Comparison of ENCODE assay signal across 18 cellular contexts in genomic region chr22:36961626-36962025, GRCh38. TPM values are rescaled to one million over a fixed set of nuclear protein-coding genes. Genes with fewer than 3 reads are reported as not detected.
DNase-seq lines count a peak whose midpoint lies in the region; ATAC-seq and TF ChIP-seq lines count a peak whose summit lies in the region.
"Had no signal": no experiment of that assay in that cellular context is flagged by ENCODE, and none has a peak within 500 bp of the region (broad histone marks: within the 10 kb centered on the region; RNA-seq: fewer than 3 reads in every experiment).

No MANE protein-coding gene starts in this region.

- no peak overlapping the region for H2AFZ ChIP-seq in GM23338

- no peaks in the 10 kb centered on the region for H4K20me1 ChIP-seq in GM23338 (replicated peaks; ENCODE audit: insufficient read depth)

- H3K4me2 ChIP-seq in GM23338, result peak overlapping the region; percentile 53
- H3K4me2 ChIP-seq: A549 had no signal

- H3K9me3 Mint-ChIP-seq in GM23338, result peaks cover 28% of the 10 kb centered on the region

- DNase-seq in GM23338 (ENCODE audit: low spot score), result no peak
- DNase-seq in amniotic epithelial cell (ENCODE audit: low read depth), result peak; percentile 84
- DNase-seq in SK-N-DZ (ENCODE audit: low spot score), result no peak
- no peak for DNase-seq in NCI-H2227 treated with DMSO at 0.1 percent for 48 hours (lab: John Stamatoyannopoulos, UW)
- DNase-seq in amygdala (lab: John Stamatoyannopoulos, UW), result no peak
- DNase-seq: 8988T; ACHN; C1 segment of cervical spinal cord; CD4-positive, alpha-beta memory T cell; COR-L47; DMS153; DND-41; H7; HCEC 1CT had no signal

- ATAC-seq in GM23338 (no peak), HG02571 (IDR thresholded peaks at IDR 0.05; ENCODE audit: unreplicated experiment) (no peak)
- ATAC-seq: A549 had no signal

- H3K79me2 ChIP-seq in GM23338 (replicated peaks; ENCODE audit: insufficient read depth), result no peaks in the 10 kb centered on the region

- 0 out of 2 replicates have a peak, but pooled peaks cover 2% of the 10 kb centered on the region for H3K9me2 ChIP-seq in GM23338 (ENCODE audit: insufficient read depth)

- H3K4me3 Mint-ChIP-seq in GM23338, result no peak overlapping the region
- H3K4me3 Mint-ChIP-seq: CD4-positive, alpha-beta memory T cell had no signal

- H3K4me1 Mint-ChIP-seq in GM23338, result peaks cover 20% of the 10 kb centered on the region

- H3K9me3 ChIP-seq in iPS-18a (ENCODE audit: control insufficient read depth, low read depth, low read length), result no peaks in the 10 kb centered on the region

- H3F3A ChIP-seq in GM23338 (replicated peaks; ENCODE audit: low read depth), result no peaks in the 10 kb centered on the region

- no peak overlapping the region for H3K27ac ChIP-seq in GM23338 (ENCODE audit: low read depth)
- no peak overlapping the region for H3K27ac ChIP-seq in iPS-18a (ENCODE audit: low read length)
- H3K27ac ChIP-seq: A549 had no signal

- H3K4me3 ChIP-seq in GM23338 (peak overlapping the region; percentile 7; the same call in 1 of the 2 replicates), iPS-18a (ENCODE audit: low read length) (peak overlapping the region; percentile 10)
- H3K4me3 ChIP-seq: A549 had no signal

- no peak for TF ChIP-seq CTCF in GM23338 (conservative IDR thresholded peaks at IDR 0.05; ENCODE audit: low read depth in 2 of 2)

- H3K27me3 Mint-ChIP-seq in GM23338 (ENCODE audit: insufficient read depth, low read depth, poor library complexity), result peaks cover 4% of the 10 kb centered on the region

- H3K9ac ChIP-seq in iPS-18a (ENCODE audit: low read length), result no peak overlapping the region

- H3K36me3 ChIP-seq in GM23338 (ENCODE audit: insufficient read depth) (0 out of 2 replicates have a peak, but pooled peaks cover 4% of the 10 kb centered on the region), iPS-18a (ENCODE audit: control insufficient read depth, low read depth, low read length) (no peaks in the 10 kb centered on the region)

- H3K4me1 ChIP-seq in GM23338 (ENCODE audit: insufficient read depth) (peaks cover 25% of the 10 kb centered on the region), iPS-18a (ENCODE audit: control insufficient read depth, low read depth, low read length) (peaks cover 9% of the 10 kb centered on the region)
- H3K4me1 ChIP-seq: A549 had no signal

- no peak overlapping the region for H3K27ac Mint-ChIP-seq in GM23338

- peaks cover 9% of the 10 kb centered on the region; the same call in 2 of the 3 replicates for H3K36me3 Mint-ChIP-seq in GM23338 (ENCODE audit: low read depth)
- H3K36me3 Mint-ChIP-seq: CD4-positive, alpha-beta memory T cell had no signal

- H3K27me3 ChIP-seq in GM23338 (ENCODE audit: insufficient read depth) (no peaks in the 10 kb centered on the region), iPS-18a (ENCODE audit: control insufficient read depth, insufficient read depth, low read length) (no peaks in the 10 kb centered on the region)

TF ChIP-seq in GM23338, 12 proteins besides CTCF, POLR2A, EP300 and RAD21 (continues in another document):
- no peak for TF ChIP-seq STAT1 (IDR thresholded peaks at IDR 0.05; ENCODE audit: unreplicated experiment)
- TF ChIP-seq ZNF114 (CRISPR knock-in tag; IDR thresholded peaks at IDR 0.05), result no peak
- no peak for TF ChIP-seq EZH2phosphoT487 (IDR thresholded peaks at IDR 0.05; ENCODE audit: unreplicated experiment)
- TF ChIP-seq ZNF462 (CRISPR knock-in tag; IDR thresholded peaks at IDR 0.05), result no peak
- TF ChIP-seq JUNB (IDR thresholded peaks at IDR 0.05; ENCODE audit: unreplicated experiment), result no peak
- no peak for TF ChIP-seq POLR2AphosphoS5 (IDR thresholded peaks at IDR 0.05; ENCODE audit: low read depth)

RNA-seq across cellular contexts. Expression of gene CSF2RB, which starts 48.2 kb away (rescaled TPM):
- not detected in 2 replicates for total RNA-seq in GM23338 (2014; rRNA removed; shearing (Covaris generic))
- polyA plus RNA-seq in GM23338 (2016; fragmentation: Nextera tagmentation; extraction: Ambion mirVana), result not detected in 2 replicates
- not detected in 2 replicates for polyA plus RNA-seq in SK-N-DZ (2014; cell fraction: cytosol; rRNA removed)
- polyA plus RNA-seq in SK-N-DZ (2014; cell fraction: nucleus; rRNA removed), result not detected in 2 replicates
- total RNA-seq: H1, H7 had no signal
- polyA plus RNA-seq: A549, H1 had no signal

RNA-seq across cellular contexts. Expression of gene TST, which starts 57.6 kb away (rescaled TPM):
- total RNA-seq in GM23338 (2014; rRNA removed; shearing (Covaris generic)), result 32.4 and 32.7 TPM in 2 replicates
- 14.6 and 16.3 TPM in 2 replicates for polyA plus RNA-seq in GM23338 (2016; fragmentation: Nextera tagmentation; extraction: Ambion mirVana)
- 31.8 and 33.6 TPM in 2 replicates for polyA plus RNA-seq in SK-N-DZ (2014; cell fraction: cytosol; rRNA removed)
- 18.0 and 22.7 TPM in 2 replicates for polyA plus RNA-seq in SK-N-DZ (2014; cell fraction: nucleus; rRNA removed)

RNA-seq across cellular contexts. Expression of gene MPST, which starts 57.9 kb away (rescaled TPM):
- total RNA-seq in GM23338 (2014; rRNA removed; shearing (Covaris generic)), result 121 and 158 TPM in 2 replicates
- polyA plus RNA-seq in GM23338 (2016; fragmentation: Nextera tagmentation; extraction: Ambion mirVana), result 85.5 and 86.2 TPM in 2 replicates
- 391 and 411 TPM in 2 replicates for polyA plus RNA-seq in SK-N-DZ (2014; cell fraction: cytosol; rRNA removed)
- 297 and 335 TPM in 2 replicates for polyA plus RNA-seq in SK-N-DZ (2014; cell fraction: nucleus; rRNA removed)
